ENCODE assay signal across 34 cellular contexts in the genomic region with DNA sequence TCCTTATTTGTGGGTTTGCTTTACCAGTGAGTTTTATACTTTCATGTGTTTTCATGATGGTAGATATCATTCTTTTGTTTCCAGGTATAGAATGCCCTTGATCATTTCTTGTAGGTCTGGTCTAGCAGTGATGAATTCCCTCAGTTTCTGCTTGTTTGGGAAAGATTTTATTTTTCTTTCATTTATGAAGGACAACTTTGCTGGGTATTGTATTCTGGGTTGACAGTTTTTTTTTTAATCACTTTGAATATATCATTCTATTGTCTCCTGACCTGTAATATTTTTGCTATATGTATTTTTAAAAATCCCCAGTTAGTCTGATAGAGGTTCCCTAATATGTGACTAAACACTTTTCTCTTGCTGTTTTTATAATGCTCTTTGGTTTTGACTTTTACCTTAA.
"Had no signal": no experiment of that assay in that cellular context is flagged by ENCODE, and none has a peak within 500 bp of the region (broad histone marks: within the 10 kb centered on the region; RNA-seq: fewer than 3 reads in every experiment).

No MANE protein-coding gene starts in this region.

- ATAC-seq: activated CD4-positive, CD25-positive, alpha-beta regulatory T cell treated with anti-CD3 and anti-CD28 coated beads, Interleukin-2, amount 50 U/mL, for 24 hours; activated CD8-positive, alpha-beta memory T cell treated with anti-CD3 and anti-CD28 coated beads, Interleukin-2, amount 10 ng/mL, durations not matched to agents 7 days and 5 days; activated CD8-positive, alpha-beta T cell treated with anti-CD3 and anti-CD28 coated beads, Interleukin-2, amount 10 ng/mL, durations not matched to agents 7 days and 5 days; body of pancreas; WTC11 had no signal

- H3K27ac ChIP-seq: adrenal gland, body of pancreas, brain microvascular endothelial cell, breast epithelium, WERI-Rb-1 had no signal

- H3K4me3 Mint-ChIP-seq: activated CD4-positive, alpha-beta memory T cell treated with anti-CD3 and anti-CD28 coated beads, Interleukin-2, amount 10 ng/mL, durations not matched to agents 7 days and 5 days; activated CD4-positive, alpha-beta T cell treated with anti-CD3 and anti-CD28 coated beads, Interleukin-2, amount 10 ng/mL, durations not matched to agents 7 days and 5 days; activated CD8-positive, alpha-beta memory T cell treated with anti-CD3 and anti-CD28 coated beads, Interleukin-2, amount 10 ng/mL, durations not matched to agents 7 days and 5 days; activated CD8-positive, alpha-beta T cell treated with anti-CD3 and anti-CD28 coated beads, Interleukin-2, amount 10 ng/mL, durations not matched to agents 7 days and 5 days; activated naive CD4-positive, alpha-beta T cell treated with anti-CD3 and anti-CD28 coated beads, Interleukin-2, amount 10 ng/mL, durations not matched to agents 7 days and 5 days; activated naive CD4-positive, alpha-beta T cell treated with anti-CD3 and anti-CD28 coated beads, Interleukin-2, amount 50 U/mL, for 24 hours; activated naive CD8-positive, alpha-beta T cell; activated T-cell treated with anti-CD3 and anti-CD28 coated beads, Interleukin-2, amount 50 U/mL, for 24 hours; T-helper 1 cell treated with Interleukin-12 subunit alpha and Interleukin-12 subunit beta and Interleukin-4 antibody, amounts not matched to agents 30 μg/mL and 1 μg/mL, for 36 hours; T-helper 2 cell treated with Interferon-gamma antibody and Interleukin-4, amounts not matched to agents 5 μg/mL and 100 μg/mL, for 36 hours; WTC11 had no signal

- H3K27me3 Mint-ChIP-seq: activated CD4-positive, alpha-beta T cell treated with anti-CD3 and anti-CD28 coated beads, Interleukin-2, amount 10 ng/mL, durations not matched to agents 7 days and 5 days; activated naive CD4-positive, alpha-beta T cell treated with anti-CD3 and anti-CD28 coated beads, Interleukin-2, amount 50 U/mL, for 24 hours; activated naive CD8-positive, alpha-beta T cell; activated T-cell treated with anti-CD3 and anti-CD28 coated beads, Interleukin-2, amount 50 U/mL, for 24 hours had no signal

- DNase-seq: activated CD4-positive, alpha-beta memory T cell treated with anti-CD3 and anti-CD28 coated beads, Interleukin-2, amount 10 ng/mL, durations not matched to agents 7 days and 5 days; activated CD4-positive, alpha-beta T cell treated with anti-CD3 and anti-CD28 coated beads for 1 hour; activated CD4-positive, alpha-beta T cell treated with anti-CD3 and anti-CD28 coated beads for 4 hours; activated CD4-positive, alpha-beta T cell treated with anti-CD3 and anti-CD28 coated beads, Interleukin-2, amount 10 ng/mL, durations not matched to agents 7 days and 5 days; activated CD4-positive, alpha-beta T cell treated with anti-CD3 and anti-CD28 coated beads, Interleukin-2, amount 50 U/mL, for 48 hours; activated CD4-positive, CD25-positive, alpha-beta regulatory T cell; activated CD8-positive, alpha-beta memory T cell treated with anti-CD3 and anti-CD28 coated beads for 24 hours; activated CD8-positive, alpha-beta memory T cell treated with anti-CD3 and anti-CD28 coated beads, Interleukin-2, amount 10 ng/mL, durations not matched to agents 7 days and 5 days; activated CD8-positive, alpha-beta memory T cell treated with anti-CD3 and anti-CD28 coated beads, Interleukin-2, amount 50 U/mL, for 48 hours; activated CD8-positive, alpha-beta T cell treated with anti-CD3 and anti-CD28 coated beads, Interleukin-2, amount 10 ng/mL, durations not matched to agents 7 days and 5 days; activated effector memory CD4-positive, alpha-beta T cell treated with Interleukin-2 at 50 U/mL for 16 hours; activated gamma-delta T cell; activated naive CD4-positive, alpha-beta T cell treated with anti-CD3 and anti-CD28 coated beads, Interleukin-2, amount 10 ng/mL, durations not matched to agents 7 days and 5 days; activated naive CD4-positive, alpha-beta T cell treated with Interleukin-2 at 50 U/mL for 16 hours; activated T-cell treated with anti-CD3 and anti-CD28 coated beads, Interleukin-2, amount 50 U/mL, for 24 hours; activated T-cell treated with anti-CD3 and anti-CD28 coated beads, Interleukin-2, amount 50 U/mL, for 48 hours; adrenal gland; amniotic stem cell; aorta; body of pancreas; brain microvascular endothelial cell; central memory CD4-positive, alpha-beta T cell; T-helper 1 cell; T-helper 2 cell; T-helper 9 cell; WERI-Rb-1 had no signal

- H3K4me1 ChIP-seq: adrenal gland, body of pancreas, breast epithelium had no signal

- H3K36me3 ChIP-seq: adrenal gland, brain microvascular endothelial cell, breast epithelium, WERI-Rb-1 had no signal

- H3K27ac Mint-ChIP-seq: activated CD4-positive, alpha-beta memory T cell treated with anti-CD3 and anti-CD28 coated beads, Interleukin-2, amount 10 ng/mL, durations not matched to agents 7 days and 5 days; activated CD4-positive, alpha-beta T cell treated with anti-CD3 and anti-CD28 coated beads, Interleukin-2, amount 10 ng/mL, durations not matched to agents 7 days and 5 days; activated CD8-positive, alpha-beta memory T cell treated with anti-CD3 and anti-CD28 coated beads, Interleukin-2, amount 10 ng/mL, durations not matched to agents 7 days and 5 days; activated CD8-positive, alpha-beta T cell treated with anti-CD3 and anti-CD28 coated beads, Interleukin-2, amount 10 ng/mL, durations not matched to agents 7 days and 5 days; activated naive CD4-positive, alpha-beta T cell treated with anti-CD3 and anti-CD28 coated beads, Interleukin-2, amount 10 ng/mL, durations not matched to agents 7 days and 5 days; activated naive CD4-positive, alpha-beta T cell treated with anti-CD3 and anti-CD28 coated beads, Interleukin-2, amount 50 U/mL, for 24 hours; activated naive CD8-positive, alpha-beta T cell; activated T-cell treated with anti-CD3 and anti-CD28 coated beads, Interleukin-2, amount 50 U/mL, for 24 hours; activated T-helper 2 cell treated with anti-CD3 and anti-CD28 coated beads, Interferon-gamma antibody, Interleukin-2, Interleukin-4, amounts not matched to agents 10 μg/mL and 5 μg/mL and 100 μg/mL, durations not matched to agents 14 hours and 24 hours and 36 hours; T-helper 1 cell treated with Interleukin-12 subunit alpha and Interleukin-12 subunit beta and Interleukin-4 antibody, amounts not matched to agents 30 μg/mL and 1 μg/mL, for 36 hours; T-helper 2 cell treated with Interferon-gamma antibody and Interleukin-4, amounts not matched to agents 5 μg/mL and 100 μg/mL, for 36 hours; WTC11 had no signal

- H3K4me1 Mint-ChIP-seq: activated CD4-positive, alpha-beta memory T cell treated with anti-CD3 and anti-CD28 coated beads, Interleukin-2, amount 10 ng/mL, durations not matched to agents 7 days and 5 days; activated naive CD4-positive, alpha-beta T cell treated with anti-CD3 and anti-CD28 coated beads, Interleukin-2, amount 50 U/mL, for 24 hours had no signal

- H3K27me3 ChIP-seq: adrenal gland, body of pancreas, brain microvascular endothelial cell, breast epithelium had no signal

- H3K4me3 ChIP-seq: adrenal gland, body of pancreas, breast epithelium had no signal
